ENCODE assay signal across 1 cellular context in genomic region chr1:77018386-77019156, GRCh38.
TF ChIP-seq lines count a peak whose summit lies in the region.

No MANE protein-coding gene starts in this region.

TF ChIP-seq in GM23338, 12 proteins besides CTCF, POLR2A, EP300 and RAD21 (continued from another document):
- TF ChIP-seq ZNF462 (CRISPR knock-in tag; IDR thresholded peaks at IDR 0.05) (no peak), NANOG (IDR thresholded peaks at IDR 0.05; ENCODE audit: borderline replicate concordance) (no peak), EZH2 (IDR thresholded peaks at IDR 0.05; ENCODE audit: low read depth, unreplicated experiment) (no peak), ZNF331 (CRISPR knock-in tag; IDR thresholded peaks at IDR 0.05; ENCODE audit: low read depth) (no peak), EZH2phosphoT487 (IDR thresholded peaks at IDR 0.05; ENCODE audit: unreplicated experiment) (no peak)
